7 cellular contexts compared by ENCODE assay signal in the genomic region with DNA sequence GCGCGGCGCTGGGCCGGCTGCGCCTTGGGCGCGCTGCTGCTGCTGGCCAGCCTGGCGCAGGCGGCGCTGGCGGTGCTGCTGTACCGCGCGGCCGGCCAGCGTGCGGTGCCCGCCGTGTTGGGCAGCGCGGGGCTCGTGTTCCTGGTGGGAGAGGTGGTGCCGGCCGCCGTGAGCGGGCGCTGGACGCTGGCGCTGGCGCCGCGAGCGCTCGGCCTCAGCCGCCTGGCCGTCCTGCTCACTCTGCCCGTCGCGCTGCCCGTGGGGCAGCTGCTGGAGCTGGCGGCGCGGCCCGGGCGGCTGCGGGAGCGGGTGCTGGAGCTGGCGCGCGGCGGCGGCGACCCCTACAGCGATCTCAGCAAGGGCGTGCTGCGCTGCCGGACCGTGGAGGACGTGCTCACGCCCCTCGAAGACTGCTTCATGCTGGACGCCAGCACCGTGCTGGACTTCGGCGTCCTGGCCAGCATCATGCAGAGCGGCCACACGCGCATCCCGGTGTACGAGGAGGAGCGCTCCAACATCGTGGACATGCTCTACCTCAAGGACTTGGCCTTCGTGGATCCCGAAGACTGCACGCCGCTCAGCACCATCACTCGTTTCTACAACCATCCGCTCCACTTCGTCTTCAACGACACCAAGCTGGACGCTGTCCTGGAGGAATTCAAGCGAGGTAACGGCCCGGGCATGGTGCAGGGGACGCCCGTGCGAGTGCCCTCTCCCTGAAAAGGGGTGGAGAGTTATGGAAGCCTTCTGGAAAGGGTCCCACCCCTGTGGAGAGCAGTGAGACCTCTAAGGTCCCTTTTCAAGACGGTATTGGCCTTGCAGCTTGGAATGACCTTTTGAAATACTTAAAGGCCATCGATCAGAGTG. TPM values are rescaled to one million over a fixed set of nuclear protein-coding genes. Genes with fewer than 3 reads are reported as not detected.
DNase-seq lines count a peak whose midpoint lies in the region; ATAC-seq, FAIRE-seq and TF ChIP-seq lines count a peak whose summit lies in the region.

No MANE protein-coding gene starts in this region.

- peak overlapping the region; percentile 38 for H3K27ac Mint-ChIP-seq in activated naive CD8-positive, alpha-beta T cell treated with anti-CD3 and anti-CD28 coated beads for 36 hours

- no peaks in the 10 kb centered on the region for H3K36me3 ChIP-seq in kidney (ENCODE audit: control insufficient read depth in 1 of 2, insufficient read depth in 2 of 2, low read length in 2 of 2)

- ATAC-seq in GM21737 (IDR thresholded peaks at IDR 0.05; ENCODE audit: unreplicated experiment) = no peak

- H3K4me3 ChIP-seq in kidney (ENCODE audit: low read length in 2 of 2) = peak overlapping the region; percentile 64 to 80

- FAIRE-seq in kidney (lab: Jason Lieb, UNC) = no peak

- H3K27ac ChIP-seq in kidney (ENCODE audit: low read depth in 2 of 2, low read length in 2 of 2) = no peak overlapping the region
- peak overlapping the region; percentile 58 for H3K27ac ChIP-seq in temporal lobe (ENCODE audit: low read depth, low read length)

- no peaks in the 10 kb centered on the region for H3K9me3 ChIP-seq in kidney (ENCODE audit: control insufficient read depth in 1 of 2, low read length in 2 of 2)

- H3K36me3 Mint-ChIP-seq in activated naive CD8-positive, alpha-beta T cell treated with anti-CD3 and anti-CD28 coated beads for 36 hours = peaks cover 12% of the 10 kb centered on the region

- peak overlapping the region; percentile 31 to 63 for H3K9ac ChIP-seq in kidney (ENCODE audit: low read length in 2 of 2)

- peaks cover 50% of the 10 kb centered on the region for H3K4me1 Mint-ChIP-seq in activated naive CD8-positive, alpha-beta T cell treated with anti-CD3 and anti-CD28 coated beads for 36 hours

- peak overlapping the region; percentile 75 for H3K4me3 Mint-ChIP-seq in activated naive CD8-positive, alpha-beta T cell treated with anti-CD3 and anti-CD28 coated beads for 36 hours

- H3K9me3 Mint-ChIP-seq in activated naive CD8-positive, alpha-beta T cell treated with anti-CD3 and anti-CD28 coated beads for 36 hours = no peaks in the 10 kb centered on the region

- H3K27me3 Mint-ChIP-seq in activated naive CD8-positive, alpha-beta T cell treated with anti-CD3 and anti-CD28 coated beads for 36 hours = no peaks in the 10 kb centered on the region

- TF ChIP-seq CTCF in GM10266 (IDR thresholded peaks at IDR 0.05; ENCODE audit: control insufficient read depth, insufficient read depth, low read depth, missing control alignments) = peak; percentile 25
- TF ChIP-seq CTCF in kidney (IDR thresholded peaks at IDR 0.05; ENCODE audit: borderline replicate concordance, extremely low read depth, insufficient read depth) = no peak

- DNase-seq in GM10266 (ENCODE audit: extremely low spot score) (no peak), HS-5 (ENCODE audit: low read depth) (peak; percentile 34), kidney (peak; percentile 77), iPS-NIHi7 (ENCODE audit: extremely low spot score) (no peak)
- no peak for DNase-seq in activated naive CD8-positive, alpha-beta T cell treated with anti-CD3 and anti-CD28 coated beads for 36 hours

- intact Hi-C loops in kidney (cut with DNase I) = no loop called here

- H3K4me1 ChIP-seq in kidney (ENCODE audit: control insufficient read depth in 1 of 2, insufficient read depth in 1 of 2, low read depth in 1 of 2, low read length in 2 of 2) = peaks cover 29 to 44% of the 10 kb centered on the region in 2 donors

RNA-seq across cellular contexts. Expression of gene CNNM3, which starts 1.0 kb away (rescaled TPM):
- 10 to 100 TPM; 15.5 to 17.2 TPM for total RNA-seq in activated naive CD8-positive, alpha-beta T cell treated with anti-CD3 and anti-CD28 coated beads for 36 hours
- total RNA-seq in kidney (26.1 TPM), temporal lobe (19.2 TPM)
- polyA plus RNA-seq in kidney (ENCODE audit: insufficient read depth, low read depth, low replicate concordance) = 6.9 TPM

RNA-seq across cellular contexts. Expression of gene ANKRD23, which starts 26.8 kb away (rescaled TPM):
- total RNA-seq in activated naive CD8-positive, alpha-beta T cell treated with anti-CD3 and anti-CD28 coated beads for 36 hours = 1 to 10 TPM; 2.7 to 3.2 TPM
- 4.0 TPM for total RNA-seq in kidney
- 1.6 TPM for polyA plus RNA-seq in kidney (ENCODE audit: insufficient read depth, low read depth, low replicate concordance)
- total RNA-seq in temporal lobe = 5.2 TPM

RNA-seq across cellular contexts. Expression of gene ANKRD39, which starts 40.7 kb away (rescaled TPM):
- total RNA-seq in activated naive CD8-positive, alpha-beta T cell treated with anti-CD3 and anti-CD28 coated beads for 36 hours = 10 to 100 TPM; 22.7 to 25.2 TPM
- total RNA-seq in kidney (10.8 TPM), temporal lobe (5.4 TPM)
- 19.2 TPM for polyA plus RNA-seq in kidney (ENCODE audit: insufficient read depth, low read depth, low replicate concordance)

RNA-seq across cellular contexts. Expression of gene SEMA4C, which starts 52.8 kb away (rescaled TPM):
- total RNA-seq in activated naive CD8-positive, alpha-beta T cell treated with anti-CD3 and anti-CD28 coated beads for 36 hours = 1 to 10 TPM; 5.9 to 8.3 TPM
- total RNA-seq in kidney (44.6 TPM), temporal lobe (42.8 TPM)
- 11.1 TPM for polyA plus RNA-seq in kidney (ENCODE audit: insufficient read depth, low read depth, low replicate concordance)

RNA-seq across cellular contexts. Expression of gene CNNM4, which starts 56.4 kb away (rescaled TPM):
- total RNA-seq in activated naive CD8-positive, alpha-beta T cell treated with anti-CD3 and anti-CD28 coated beads for 36 hours = 1 to 10 TPM; 5.9 to 6.2 TPM
- total RNA-seq in kidney (14.5 TPM), temporal lobe (6.4 TPM)
- polyA plus RNA-seq in kidney (ENCODE audit: insufficient read depth, low read depth, low replicate concordance) = 3.7 TPM

Comparison
In these comparisons a context has a peak if more than half of its experiments do, and no peak if none do; other contexts are left out.
1. DNase-seq: peak in HS-5 (single experiment) and kidney (single experiment); none in GM10266 (single experiment), activated naive CD8-positive, alpha-beta T cell treated with anti-CD3 and anti-CD28 coated beads for 36 hours (single experiment) and iPS-NIHi7 (single experiment).